Comparison of ENCODE assay signal across 8 cellular contexts in genomic region chrX:137428251-137428661, GRCh38.
DNase-seq lines count a peak whose midpoint lies in the region; ATAC-seq and TF ChIP-seq lines count a peak whose summit lies in the region.

No MANE protein-coding gene starts in this region.

- H3K9me3 ChIP-seq in IMR-90 (ENCODE audit: control insufficient read depth, insufficient read depth, low read length), result peaks cover 8% of the 10 kb centered on the region; the same call in 1 of the 2 replicates

- no peak overlapping the region for H2BK20ac ChIP-seq in IMR-90 (ENCODE audit: low read depth, low read length)

- no peak overlapping the region for H3K18ac ChIP-seq in IMR-90 (ENCODE audit: low read depth, low read length)

- no peak overlapping the region for H3K27ac ChIP-seq in IMR-90 (ENCODE audit: insufficient read depth, low read length)

- no peak overlapping the region for H3K23ac ChIP-seq in IMR-90 (ENCODE audit: low read depth, low read length)

- no peak overlapping the region for H2AK9ac ChIP-seq in IMR-90 (replicated peaks; ENCODE audit: low read depth, low read length, poor library complexity)

- H3K36me3 Mint-ChIP-seq in endothelial cell (ENCODE audit: low read depth, unreplicated experiment) (no peaks in the 10 kb centered on the region), natural killer cell (no peaks in the 10 kb centered on the region)

- H3K4me3 ChIP-seq in AG09309 (ENCODE audit: control insufficient read depth, low read depth, low read length) (peak overlapping the region; percentile 57), IMR-90 (ENCODE audit: insufficient read depth, low read depth, low read length) (peak overlapping the region; percentile 17; the same call in 1 of the 2 replicates)

- no peaks in the 10 kb centered on the region for H3K9me1 ChIP-seq in IMR-90 (ENCODE audit: insufficient read depth, low read length)

- intact Hi-C loops in IMR-90 (cut with micrococcal nuclease), result no loop called here
- intact Hi-C loops in natural killer cell (cut with micrococcal nuclease), result no loop called here

- no peak for TF ChIP-seq POLR2A in IMR-90 (IDR thresholded peaks at IDR 0.05; ENCODE audit: low read depth, low read length)

- H3K14ac ChIP-seq in IMR-90 (replicated peaks; ENCODE audit: low read depth, low read length), result no peak overlapping the region

- TF ChIP-seq RAD21 in IMR-90 (IDR thresholded peaks at IDR 0.05; ENCODE audit: low read length), result no peak

- H3K4me1 ChIP-seq in IMR-90 (ENCODE audit: control insufficient read depth, insufficient read depth, low read length), result no peaks in the 10 kb centered on the region

- TF ChIP-seq CTCF in AG09309 (IDR thresholded peaks at IDR 0.05; ENCODE audit: control insufficient read depth, insufficient read depth, low read depth, low read length, missing control alignments) (no peak), IMR-90 (conservative IDR thresholded peaks at IDR 0.05; ENCODE audit: low read depth, low read length) (no peak), endothelial cell (IDR thresholded peaks at IDR 0.05; ENCODE audit: unreplicated experiment) (no peak), natural killer cell (IDR thresholded peaks at IDR 0.05) (no peak)

- no peaks in the 10 kb centered on the region for H4K20me1 ChIP-seq in IMR-90 (ENCODE audit: insufficient read depth, low read length)

- dilution Hi-C loops in IMR-90 (cut with HindIII; ENCODE audit: low sequenced_read_pairs, unreplicated experiment), result no loop called here

- POLR2A ChIA-PET in IMR-90 (lab: Charles Lee; ENCODE audit: unreplicated experiment), result no interaction called here

- no peaks in the 10 kb centered on the region for H3K27me3 Mint-ChIP-seq in endothelial cell (ENCODE audit: unreplicated experiment)
- H3K27me3 Mint-ChIP-seq in natural killer cell (ENCODE audit: low read depth in 2 of 2), result peaks cover 30 to 55% of the 10 kb centered on the region in 2 donors

- no peaks in the 10 kb centered on the region for H3K9me3 Mint-ChIP-seq in endothelial cell (ENCODE audit: unreplicated experiment)
- H3K9me3 Mint-ChIP-seq in natural killer cell, result peaks cover 2% of the 10 kb centered on the region in 2 donors

- H3K4me2 ChIP-seq in IMR-90 (ENCODE audit: low read depth, low read length), result peak overlapping the region; percentile 47

- DNase-seq in AG09309 (ENCODE audit: low read depth) (no peak), IMR-90 (no peak), endothelial cell (ENCODE audit: low spot score) (peak; percentile 4), natural killer cell (no peak), NCI-H1694 (lab: John Stamatoyannopoulos, UW) (no peak), NAMALWA (ENCODE audit: low spot score) (no peak)

- H3K4me1 Mint-ChIP-seq in endothelial cell (ENCODE audit: unreplicated experiment) (peaks cover 11% of the 10 kb centered on the region), natural killer cell (peaks cover 9 to 15% of the 10 kb centered on the region in 2 donors)

- H2BK120ac ChIP-seq in IMR-90 (ENCODE audit: low read depth, low read length), result no peak overlapping the region

- H2AK5ac ChIP-seq in IMR-90 (ENCODE audit: low read depth, low read length), result no peak overlapping the region

- H4K8ac ChIP-seq in IMR-90 (ENCODE audit: low read depth in 2 of 2, low read length in 2 of 2), result no peak overlapping the region

- H3K27ac Mint-ChIP-seq in endothelial cell (ENCODE audit: unreplicated experiment) (no peak overlapping the region), natural killer cell (no peak overlapping the region)

- H4K5ac ChIP-seq in IMR-90 (ENCODE audit: low read depth, low read length), result no peak overlapping the region

- peak overlapping the region; percentile 82 for H3K4me3 Mint-ChIP-seq in endothelial cell (ENCODE audit: unreplicated experiment)
- peak overlapping the region; percentile 81 for H3K4me3 Mint-ChIP-seq in natural killer cell

- H2AFZ ChIP-seq in IMR-90 (replicated peaks; ENCODE audit: low read length, poor library complexity), result peak overlapping the region; percentile 56

- no peak overlapping the region for H3K56ac ChIP-seq in IMR-90 (ENCODE audit: extremely low read depth, insufficient read depth, low read length)

- 27% methylated on average over 11 of the region's 26 CpGs; no CpG with 5 or more reads in 1 of the 2 experiments for WGBS in IMR-90 (ENCODE audit: extremely low coverage in 2 of 2, insufficient read length in 1 of 2), 2 experiments

- H2BK15ac ChIP-seq in IMR-90 (ENCODE audit: low read depth, low read length), result no peak overlapping the region

- no peak overlapping the region for H3K4ac ChIP-seq in IMR-90 (ENCODE audit: low read depth, low read length)

- H3K79me1 ChIP-seq in IMR-90 (ENCODE audit: low read depth in 1 of 2, low read length in 2 of 2), result no peaks in the 10 kb centered on the region

- in situ Hi-C loops in IMR-90 (cut with MboI; ENCODE audit: low sequenced_read_pairs), result no loop called here

- no peak overlapping the region for H3K9ac ChIP-seq in IMR-90 (ENCODE audit: low read depth, low read length)

- CTCF ChIA-PET in IMR-90 (lab: Yijun Ruan, JAX), result no interaction called here

- no TSS peak for BruUV-seq in IMR-90 (replicated peaks; lab: Mats Ljungman, UMichigan)

- no peak overlapping the region for H4K91ac ChIP-seq in IMR-90 (ENCODE audit: insufficient read depth, low read depth, low read length)

- ATAC-seq in IMR-90 (ENCODE audit: low read depth) (no peak; the same call in 1 of the 2 replicates), natural killer cell (peak in 2 of 3 donors; percentile 9 to 57), GM19395 (IDR thresholded peaks at IDR 0.05; ENCODE audit: unreplicated experiment) (no peak), GM21367 (IDR thresholded peaks at IDR 0.05; ENCODE audit: unreplicated experiment) (no peak)

- no peaks in the 10 kb centered on the region for H3K36me3 ChIP-seq in IMR-90 (ENCODE audit: control insufficient read depth, insufficient read depth, low read length)

- no peak overlapping the region for H2BK5ac ChIP-seq in IMR-90 (ENCODE audit: low read depth, low read length, poor library complexity, severe bottlenecking)

- peaks cover 17% of the 10 kb centered on the region for H3K27me3 ChIP-seq in IMR-90 (ENCODE audit: control insufficient read depth, insufficient read depth, low read length)

TF ChIP-seq in IMR-90, 13 proteins besides CTCF, POLR2A, EP300 and RAD21:
- TF ChIP-seq CHD1 (IDR thresholded peaks at IDR 0.05; ENCODE audit: low read depth, low read length) (no peak), FOS (IDR thresholded peaks at IDR 0.05; ENCODE audit: low read depth, low read length) (no peak), ELK1 (IDR thresholded peaks at IDR 0.05; ENCODE audit: borderline replicate concordance, low read depth, low read length) (no peak), BHLHE40 (IDR thresholded peaks at IDR 0.05; ENCODE audit: low read depth, low read length) (no peak), RCOR1 (IDR thresholded peaks at IDR 0.05; ENCODE audit: insufficient replicate concordance, low read length) (no peak), MXI1 (IDR thresholded peaks at IDR 0.05; ENCODE audit: borderline replicate concordance, low read depth, low read length) (no peak), RFX5 (IDR thresholded peaks at IDR 0.05; ENCODE audit: low read depth, low read length) (no peak), USF2 (IDR thresholded peaks at IDR 0.05; ENCODE audit: low read depth, low read length) (no peak), MAZ (IDR thresholded peaks at IDR 0.05; ENCODE audit: borderline replicate concordance, low read depth, low read length) (no peak), CEBPB (IDR thresholded peaks at IDR 0.05; ENCODE audit: low read depth, low read length) (no peak), NFE2L2 (IDR thresholded peaks at IDR 0.05; ENCODE audit: low read depth, low read length) (no peak), MAFK (IDR thresholded peaks at IDR 0.05; ENCODE audit: low read depth, low read length) (no peak), SMC3 (IDR thresholded peaks at IDR 0.05; ENCODE audit: low read depth, low read length) (no peak)

Comparison
In these comparisons a context has a peak if more than half of its experiments do, and no peak if none do; other contexts are left out.
1. ATAC-seq: peak in natural killer cell (2 of 3); none in IMR-90 (single experiment), GM19395 (single experiment) and GM21367 (single experiment).